24 cellular contexts compared by ENCODE assay signal in the genomic region with DNA sequence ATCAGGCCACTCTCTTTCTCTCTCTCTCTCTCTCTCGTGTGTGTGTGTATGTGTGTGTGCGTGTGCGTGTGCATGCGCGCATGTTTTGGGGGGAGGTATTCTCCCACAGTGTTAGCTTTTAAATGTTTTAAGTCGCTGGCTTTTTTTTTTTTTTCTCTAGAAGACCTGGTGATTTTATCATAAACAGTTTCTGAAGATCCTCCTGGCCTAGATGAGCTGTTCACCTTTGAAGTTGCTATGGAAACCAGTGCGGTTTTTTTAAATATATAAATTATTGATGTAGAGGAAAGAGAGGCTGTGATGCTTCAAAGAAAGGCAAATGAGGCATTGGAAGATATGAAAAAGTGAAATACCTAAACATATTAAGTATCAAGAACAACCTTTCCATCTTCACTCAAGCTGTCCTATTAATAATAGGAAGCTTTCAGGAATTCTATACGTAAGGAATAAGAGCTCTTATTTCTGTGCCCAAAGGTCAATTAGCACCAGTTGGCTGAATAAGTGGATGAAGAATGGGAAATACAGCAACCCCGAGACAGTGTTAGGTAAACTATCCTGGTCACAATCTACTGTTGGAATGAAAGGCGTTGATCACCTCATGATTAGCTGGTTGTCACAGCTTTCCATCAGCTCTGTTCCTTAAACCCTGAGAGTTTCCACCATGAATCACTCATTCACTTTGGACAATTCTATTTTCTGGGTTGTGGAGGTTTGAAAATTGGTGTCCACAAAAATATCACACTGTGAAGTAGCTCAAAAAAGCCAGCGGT.
"Had no signal": no experiment of that assay in that cellular context is flagged by ENCODE, and none has a peak within 500 bp of the region (broad histone marks: within the 10 kb centered on the region; RNA-seq: fewer than 3 reads in every experiment).

No MANE protein-coding gene starts in this region.

- H3K4me1 ChIP-seq: esophagus squamous epithelium, gastroesophageal sphincter, left ventricle myocardium inferior, lower lobe of right lung, parathyroid adenoma, prostate gland, stomach had no signal

- H3K36me3 ChIP-seq: esophagus squamous epithelium, gastroesophageal sphincter, left ventricle myocardium inferior, lower lobe of right lung, prostate gland, stomach had no signal

- H3K27ac Mint-ChIP-seq: dendritic cell treated with granulocyte-macrophage colony-stimulating factor and Interleukin-4, amounts not matched to agents 40 ng/mL and 50 ng/mL, for 4 days; effector memory CD8-positive, alpha-beta T cell; memory B cell; natural killer cell treated with Interleukin-12 subunit alpha and Interleukin-12 subunit beta and Interleukin-15 and Interleukin-18, amount 100 ng/mL, for 72 hours; type B pancreatic cell had no signal

- H3K27me3 ChIP-seq: esophagus squamous epithelium, hepatocyte, stomach had no signal

- H2AFZ ChIP-seq: hepatocyte, parathyroid adenoma had no signal

- H3K9me3 ChIP-seq: esophagus squamous epithelium, gastroesophageal sphincter, left ventricle myocardium inferior, lower lobe of right lung, prostate gland, stomach had no signal

- H3K4me3 Mint-ChIP-seq: dendritic cell treated with granulocyte-macrophage colony-stimulating factor and Interleukin-4, amounts not matched to agents 40 ng/mL and 50 ng/mL, for 4 days; effector memory CD8-positive, alpha-beta T cell; memory B cell; natural killer cell treated with Interleukin-12 subunit alpha and Interleukin-12 subunit beta and Interleukin-15 and Interleukin-18, amount 100 ng/mL, for 72 hours; type B pancreatic cell had no signal

- H3K9me3 Mint-ChIP-seq: dendritic cell treated with granulocyte-macrophage colony-stimulating factor and Interleukin-4, amounts not matched to agents 40 ng/mL and 50 ng/mL, for 4 days; effector memory CD8-positive, alpha-beta T cell; memory B cell; natural killer cell treated with Interleukin-12 subunit alpha and Interleukin-12 subunit beta and Interleukin-15 and Interleukin-18, amount 100 ng/mL, for 72 hours had no signal

- H3K79me2 ChIP-seq: hepatocyte, parathyroid adenoma had no signal

- DNase-seq: effector memory CD8-positive, alpha-beta T cell; esophagus squamous epithelium; foreskin fibroblast; kidney; left cardiac atrium; left ventricle myocardium inferior; lower lobe of right lung; midbrain; occipital lobe; stimulated activated naive CD4-positive, alpha-beta T cell; stomach; substantia nigra had no signal

- ATAC-seq: effector memory CD8-positive, alpha-beta T cell; gastroesophageal sphincter; left cardiac atrium; lower lobe of right lung; sciatic nerve had no signal

- H3K27ac ChIP-seq: epithelial cell of prostate, esophagus squamous epithelium, gastroesophageal sphincter, hepatocyte, left ventricle myocardium inferior, lower lobe of right lung, parathyroid adenoma, prostate gland, stomach had no signal

- H3K9ac ChIP-seq: parathyroid adenoma had no signal

- FAIRE-seq: colon, kidney, urothelium cell line had no signal

- H3K36me3 Mint-ChIP-seq: memory B cell; natural killer cell treated with Interleukin-12 subunit alpha and Interleukin-12 subunit beta and Interleukin-15 and Interleukin-18, amount 100 ng/mL, for 72 hours; type B pancreatic cell had no signal

- H3K4me3 ChIP-seq: esophagus squamous epithelium, gastroesophageal sphincter, hepatocyte, left ventricle myocardium inferior, lower lobe of right lung, prostate gland, stomach had no signal

- H3K4me2 ChIP-seq: hepatocyte had no signal
